Comparison of ENCODE assay signal across 8 cellular contexts in the genomic region with DNA sequence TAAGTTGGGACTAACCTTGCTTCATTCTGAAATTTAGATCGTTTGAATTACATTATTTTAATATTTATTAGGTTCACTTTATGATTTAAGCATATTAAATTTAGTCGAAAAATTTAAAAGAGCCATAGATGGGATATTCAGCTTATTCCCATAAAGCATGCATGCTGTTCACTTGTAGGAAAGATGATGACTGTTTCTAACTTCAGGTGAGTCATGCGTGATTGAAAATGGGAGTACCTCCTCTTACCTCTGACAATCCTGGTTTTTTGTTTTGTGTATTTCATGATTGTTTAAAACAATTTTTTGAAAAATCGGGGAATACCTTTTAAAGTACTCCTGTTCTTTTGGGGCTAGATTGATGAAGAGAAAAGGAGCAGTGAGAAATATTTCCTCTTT. TPM values are rescaled to one million over a fixed set of nuclear protein-coding genes. Genes with fewer than 3 reads are reported as not detected.
DNase-seq lines count a peak whose midpoint lies in the region; ATAC-seq and TF ChIP-seq lines count a peak whose summit lies in the region.

No MANE protein-coding gene starts in this region.

- POLR2A ChIA-PET in SK-N-SH (lab: Yijun Ruan, JAX), result no interaction called here
- POLR2A ChIA-PET in activated CD8-positive, alpha-beta T cell treated with anti-CD3 and anti-CD28 coated beads for 36 hours (lab: Charles Lee), result interaction anchor here (0.6 to 2.2 kb wide), 6 partner anchors 8 to 124 kb away, joined by 3 to 7 read pairs (median 4); a partner anchor contains a TSS

- H3K4me3 ChIP-seq in SK-N-SH (ENCODE audit: low read depth in 2 of 2, low read length in 1 of 2) (peak overlapping the region; percentile 81 to 93), iPS-20b (ENCODE audit: low read length) (peak overlapping the region; percentile 99), stomach (peak overlapping the region; percentile 84 to 92 (median 90))

- no peak for TF ChIP-seq CTCF in SK-N-SH (IDR thresholded peaks at IDR 0.05)
- TF ChIP-seq CTCF in activated CD8-positive, alpha-beta T cell treated with anti-CD3 and anti-CD28 coated beads for 36 hours (IDR thresholded peaks at IDR 0.05), result no peak
- TF ChIP-seq CTCF in stomach (IDR thresholded peaks at IDR 0.05), result no peak

- H3K4me1 ChIP-seq in SK-N-SH (ENCODE audit: control insufficient read depth in 1 of 2, insufficient read depth in 2 of 2, low read depth in 1 of 2, low read length in 1 of 2), result peaks cover 5 to 10% of the 10 kb centered on the region in 2 experiments; a peak in 3 of 4 replicates
- H3K4me1 ChIP-seq in iPS-20b (ENCODE audit: insufficient read depth, low read length), result peaks cover 25% of the 10 kb centered on the region
- peaks cover 39 to 75% (median 58%) of the 10 kb centered on the region in 4 donors for H3K4me1 ChIP-seq in stomach

- no peaks in the 10 kb centered on the region for H3K9me3 Mint-ChIP-seq in activated CD8-positive, alpha-beta T cell treated with anti-CD3 and anti-CD28 coated beads for 36 hours

- intact Hi-C loops in activated CD8-positive, alpha-beta T cell treated with anti-CD3 and anti-CD28 coated beads for 36 hours (cut with micrococcal nuclease), result no loop called here
- intact Hi-C loops in stomach (cut with DNase I; ENCODE audit: low total_unique reads), result no loop called here

- H3K9ac ChIP-seq in SK-N-SH (peak overlapping the region; percentile 84), iPS-20b (ENCODE audit: low read depth, low read length) (peak overlapping the region; percentile 98; the same call in 1 of the 2 replicates)

- peaks cover 42% of the 10 kb centered on the region for H4K20me1 ChIP-seq in SK-N-SH (ENCODE audit: insufficient read depth)

- H3K27me3 ChIP-seq in SK-N-SH (ENCODE audit: insufficient read depth), result no peaks in the 10 kb centered on the region
- no peaks in the 10 kb centered on the region for H3K27me3 ChIP-seq in iPS-20b (ENCODE audit: insufficient read depth, low read length)
- no peaks in the 10 kb centered on the region for H3K27me3 ChIP-seq in stomach

- H3K9me2 ChIP-seq in SK-N-SH, result no peaks in the 10 kb centered on the region

- H3K36me3 ChIP-seq in SK-N-SH (replicated peaks in 1 of 2; ENCODE audit: control insufficient read depth in 1 of 2, insufficient read depth in 2 of 2, low read length in 1 of 2), result peaks cover 9 to 14% of the 10 kb centered on the region in 2 experiments
- H3K36me3 ChIP-seq in iPS-20b (ENCODE audit: insufficient read depth, low read depth, low read length), result peaks cover 37% of the 10 kb centered on the region
- H3K36me3 ChIP-seq in stomach, result peaks cover 0 to 14% (median 11%) of the 10 kb centered on the region in 4 donors

- H3F3A ChIP-seq in SK-N-SH (replicated peaks; ENCODE audit: insufficient read depth), result no peaks in the 10 kb centered on the region

- peaks cover 36% of the 10 kb centered on the region for H3K36me3 Mint-ChIP-seq in activated CD8-positive, alpha-beta T cell treated with anti-CD3 and anti-CD28 coated beads for 36 hours (ENCODE audit: low read depth)

- CTCF ChIA-PET in SK-N-SH (lab: Yijun Ruan, JAX), result interaction anchor here (1.6 kb wide), 1 partner anchor 41 kb away, joined by 3 read pairs; no protein-coding TSS in a partner anchor
- CTCF ChIA-PET in activated CD8-positive, alpha-beta T cell treated with anti-CD3 and anti-CD28 coated beads for 36 hours (lab: Charles Lee), result interaction anchor here (1.3 kb wide), 1 partner anchor 13 kb away, joined by 5 read pairs; no protein-coding TSS in a partner anchor

- no peaks in the 10 kb centered on the region for H3K9me3 ChIP-seq in SK-N-SH
- H3K9me3 ChIP-seq in iPS-20b (ENCODE audit: insufficient read depth, low read depth, low read length), result no peaks in the 10 kb centered on the region
- no peaks in the 10 kb centered on the region for H3K9me3 ChIP-seq in stomach

- peaks cover 61% of the 10 kb centered on the region for H3K79me2 ChIP-seq in SK-N-SH (ENCODE audit: insufficient read depth)

- no peaks in the 10 kb centered on the region for H3K27me3 Mint-ChIP-seq in activated CD8-positive, alpha-beta T cell treated with anti-CD3 and anti-CD28 coated beads for 36 hours

- H3K27ac ChIP-seq in SK-N-SH (ENCODE audit: low read depth in 2 of 2, low read length in 1 of 2) (peak overlapping the region; percentile 82 to 86; a peak in 2 of 4 replicates), iPS-20b (ENCODE audit: low read length) (peak overlapping the region; percentile 81), stomach (peak overlapping the region in 4 of 5 donors; percentile 95 to 99 (median 99))

- TF ChIP-seq EP300 in SK-N-SH (IDR thresholded peaks at IDR 0.05; ENCODE audit: borderline replicate concordance in 1 of 2, low read depth in 1 of 2, low read length in 1 of 2), result no peak
- no peak for TF ChIP-seq EP300 in stomach (IDR thresholded peaks at IDR 0.05)

- TF ChIP-seq RAD21 in SK-N-SH (IDR thresholded peaks at IDR 0.05; ENCODE audit: low read length), result no peak

- H3K4me1 Mint-ChIP-seq in activated CD8-positive, alpha-beta T cell treated with anti-CD3 and anti-CD28 coated beads for 36 hours (ENCODE audit: low read depth), result peaks cover 65% of the 10 kb centered on the region

- no peak for ATAC-seq in SK-N-SH treated with all-trans-retinoic acid at 6 μM for 48 hours
- no peak for ATAC-seq in activated CD8-positive, alpha-beta T cell treated with anti-CD3 and anti-CD28 coated beads for 36 hours

- H3K27ac Mint-ChIP-seq in activated CD8-positive, alpha-beta T cell treated with anti-CD3 and anti-CD28 coated beads for 36 hours, result peak overlapping the region; percentile 96

- H2AFZ ChIP-seq in SK-N-SH (ENCODE audit: low read depth), result no peak overlapping the region

- DNase-seq in SK-N-SH (no peak), stomach (no peak), HUDEP-2 (lab: John Stamatoyannopoulos, UW; ENCODE audit: unreplicated experiment in 76 of 76) (no peak), AML-193 (lab: John Stamatoyannopoulos, UW) (no peak)
- no peak for DNase-seq in activated CD8-positive, alpha-beta T cell treated with anti-CD3 and anti-CD28 coated beads for 36 hours
- DNase-seq in stimulated activated naive CD4-positive, alpha-beta T cell treated with Interleukin-2 at 50 U/mL for 16 hours (lab: John Stamatoyannopoulos, UW), result no peak

- TF ChIP-seq POLR2A in stomach (IDR thresholded peaks at IDR 0.05), result no peak

- H3K4me2 ChIP-seq in SK-N-SH, result peak overlapping the region; percentile 72

- H3K4me3 Mint-ChIP-seq in activated CD8-positive, alpha-beta T cell treated with anti-CD3 and anti-CD28 coated beads for 36 hours, result peak overlapping the region; percentile 89

- WGBS in SK-N-SH (ENCODE audit: low lambda C conversion rate), result 16% methylated on average over 4 of the region's 4 CpGs
- 11 to 18% (median 15%) methylated on average over 4 of the region's 4 CpGs for WGBS in stomach, 5 donors

TF ChIP-seq in SK-N-SH, 30 proteins besides CTCF, POLR2A, EP300 and RAD21:
- TF ChIP-seq NFIC (IDR thresholded peaks at IDR 0.05; ENCODE audit: borderline replicate concordance) (no peak), POLR2AphosphoS5 (IDR thresholded peaks at IDR 0.05; ENCODE audit: low read depth, low read length) (no peak), FOXJ3 (CRISPR knock-in tag; IDR thresholded peaks at IDR 0.05) (no peak), NRF1 (IDR thresholded peaks at IDR 0.05; ENCODE audit: low read depth, low read length) (no peak)
- TF ChIP-seq, protein P1, sequence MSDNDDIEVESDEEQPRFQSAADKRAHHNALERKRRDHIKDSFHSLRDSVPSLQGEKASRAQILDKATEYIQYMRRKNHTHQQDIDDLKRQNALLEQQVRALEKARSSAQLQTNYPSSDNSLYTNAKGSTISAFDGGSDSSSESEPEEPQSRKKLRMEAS (IDR thresholded peaks at IDR 0.05; ENCODE audit: low read depth), result 0 out of 2 replicates have a peak, but pooled peaks have one; percentile 3

TF ChIP-seq in SK-N-SH treated with all-trans-retinoic acid at 6 μM for 48 hours, 23 proteins besides CTCF, POLR2A, EP300 and RAD21 (continues in another document):
- no peak for TF ChIP-seq ZNF565 (CRISPR knock-in tag; conservative IDR thresholded peaks at IDR 0.05; ENCODE audit: low read depth)
- TF ChIP-seq, protein P2, sequence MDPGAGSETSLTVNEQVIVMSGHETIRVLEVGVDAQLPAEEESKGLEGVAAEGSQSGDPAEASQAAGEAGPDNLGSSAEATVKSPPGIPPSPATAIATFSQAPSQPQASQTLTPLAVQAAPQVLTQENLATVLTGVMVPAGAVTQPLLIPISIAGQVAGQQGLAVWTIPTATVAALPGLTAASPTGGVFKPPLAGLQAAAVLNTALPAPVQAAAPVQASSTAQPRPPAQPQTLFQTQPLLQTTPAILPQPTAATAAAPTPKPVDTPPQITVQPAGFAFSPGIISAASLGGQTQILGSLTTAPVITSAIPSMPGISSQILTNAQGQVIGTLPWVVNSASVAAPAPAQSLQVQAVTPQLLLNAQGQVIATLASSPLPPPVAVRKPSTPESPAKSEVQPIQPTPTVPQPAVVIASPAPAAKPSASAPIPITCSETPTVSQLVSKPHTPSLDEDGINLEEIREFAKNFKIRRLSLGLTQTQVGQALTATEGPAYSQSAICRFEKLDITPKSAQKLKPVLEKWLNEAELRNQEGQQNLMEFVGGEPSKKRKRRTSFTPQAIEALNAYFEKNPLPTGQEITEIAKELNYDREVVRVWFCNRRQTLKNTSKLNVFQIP (CRISPR knock-in tag; IDR thresholded peaks at IDR 0.05; ENCODE audit: borderline replicate concordance, low read depth), result no peak
- TF ChIP-seq, protein P3, sequence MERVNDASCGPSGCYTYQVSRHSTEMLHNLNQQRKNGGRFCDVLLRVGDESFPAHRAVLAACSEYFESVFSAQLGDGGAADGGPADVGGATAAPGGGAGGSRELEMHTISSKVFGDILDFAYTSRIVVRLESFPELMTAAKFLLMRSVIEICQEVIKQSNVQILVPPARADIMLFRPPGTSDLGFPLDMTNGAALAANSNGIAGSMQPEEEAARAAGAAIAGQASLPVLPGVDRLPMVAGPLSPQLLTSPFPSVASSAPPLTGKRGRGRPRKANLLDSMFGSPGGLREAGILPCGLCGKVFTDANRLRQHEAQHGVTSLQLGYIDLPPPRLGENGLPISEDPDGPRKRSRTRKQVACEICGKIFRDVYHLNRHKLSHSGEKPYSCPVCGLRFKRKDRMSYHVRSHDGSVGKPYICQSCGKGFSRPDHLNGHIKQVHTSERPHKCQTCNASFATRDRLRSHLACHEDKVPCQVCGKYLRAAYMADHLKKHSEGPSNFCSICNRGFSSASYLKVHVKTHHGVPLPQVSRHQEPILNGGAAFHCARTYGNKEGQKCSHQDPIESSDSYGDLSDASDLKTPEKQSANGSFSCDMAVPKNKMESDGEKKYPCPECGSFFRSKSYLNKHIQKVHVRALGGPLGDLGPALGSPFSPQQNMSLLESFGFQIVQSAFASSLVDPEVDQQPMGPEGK (CRISPR knock-in tag; IDR thresholded peaks at IDR 0.05; ENCODE audit: borderline replicate concordance), result no peak

RNA-seq across cellular contexts. Expression of a gene that starts 1.4 kb away (rescaled TPM):
- 12.5 and 18.1 TPM in 2 replicates for polyA plus RNA-seq in SK-N-SH (2012; rRNA removed)
- 16.3 and 17.7 TPM in 2 replicates for polyA plus RNA-seq in SK-N-SH (2012; cell fraction: cytosol; rRNA removed)
- 10.6 and 21.8 TPM in 2 replicates for polyA plus RNA-seq in SK-N-SH (2012; cell fraction: nucleus; rRNA removed)
- total RNA-seq in activated CD8-positive, alpha-beta T cell treated with anti-CD3 and anti-CD28 coated beads for 36 hours, result 10 to 100 TPM; 22.1 to 22.8 TPM
- 10 to 100 TPM; 26.4 to 86.5 (median 38.3) TPM for total RNA-seq in stomach
- 10 to 100 TPM in 2 of 3 donors, 1 to 10 TPM in 1; 8.1 to 11.0 (median 10.2) TPM for polyA plus RNA-seq in stomach
